In genomic region chr1:47725732-47726495, GRCh38 we compare ENCODE assay signal across 8 cellular contexts.
DNase-seq lines count a peak whose midpoint lies in the region; TF ChIP-seq lines count a peak whose summit lies in the region.

No MANE protein-coding gene starts in this region.

- no peak overlapping the region for H2BK5ac ChIP-seq in trophoblast cell (ENCODE audit: low read depth, low read length, poor library complexity)

- H3K4ac ChIP-seq in trophoblast cell (ENCODE audit: low read depth, low read length): no peak overlapping the region

- H3K27ac ChIP-seq in GM23248 (no peak overlapping the region), trophoblast cell (ENCODE audit: low read depth, low read length) (no peak overlapping the region)

- H3K36me3 Mint-ChIP-seq in activated naive CD4-positive, alpha-beta T cell treated with anti-CD3 and anti-CD28 coated beads for 36 hours (ENCODE audit: low read depth): no peaks in the 10 kb centered on the region
- no peaks in the 10 kb centered on the region for H3K36me3 Mint-ChIP-seq in type B pancreatic cell

- H3K79me1 ChIP-seq in trophoblast cell (ENCODE audit: low read length): no peaks in the 10 kb centered on the region

- H3K4me1 ChIP-seq in GM23248 (ENCODE audit: insufficient read depth) (no peaks in the 10 kb centered on the region), trophoblast cell (ENCODE audit: control insufficient read depth in 1 of 2, insufficient read depth in 2 of 2, low read length in 2 of 2) (no peaks in the 10 kb centered on the region)

- no peak overlapping the region for H3K27ac Mint-ChIP-seq in activated naive CD4-positive, alpha-beta T cell treated with anti-CD3 and anti-CD28 coated beads for 36 hours
- no peak overlapping the region for H3K27ac Mint-ChIP-seq in type B pancreatic cell

- H3F3A ChIP-seq in GM23248 (ENCODE audit: insufficient read depth): no peaks in the 10 kb centered on the region

- peak; percentile 73 for DNase-seq in EH (ENCODE audit: low read depth)
- peak; percentile 88 for DNase-seq in GM23248
- DNase-seq in KG1 (lab: John Stamatoyannopoulos, UW): peak; percentile 31
- DNase-seq in RPMI7951 (ENCODE audit: low read depth): peak; percentile 65
- DNase-seq in activated naive CD4-positive, alpha-beta T cell treated with anti-CD3 and anti-CD28 coated beads for 36 hours: peak; percentile 83
- peak; percentile 63 for DNase-seq in glomerular visceral epithelial cell (ENCODE audit: extremely low spot score)
- DNase-seq in trophoblast cell: peak; percentile 69 to 79
- DNase-seq in type B pancreatic cell (ENCODE audit: extremely low spot score, unreplicated experiment): no peak

- H3K18ac ChIP-seq in trophoblast cell (ENCODE audit: low read length): no peak overlapping the region

- H4K20me1 ChIP-seq in GM23248 (ENCODE audit: insufficient read depth): no peaks in the 10 kb centered on the region

- CTCF ChIA-PET in activated naive CD4-positive, alpha-beta T cell treated with anti-CD3 and anti-CD28 coated beads for 36 hours (lab: Charles Lee): interaction anchor here (0.5 to 3.7 kb wide), 35 partner anchors 9 to 547 kb away, joined by 3 to 34 read pairs (median 4); partner anchors contain the start of gene FOXD2

- H3K36me3 ChIP-seq in GM23248 (ENCODE audit: low read depth) (no peaks in the 10 kb centered on the region), trophoblast cell (ENCODE audit: control insufficient read depth in 1 of 2, insufficient read depth in 2 of 2, low read length in 2 of 2) (no peaks in the 10 kb centered on the region)

- H3K4me2 ChIP-seq in GM23248 (ENCODE audit: unreplicated experiment): peak overlapping the region; percentile 51
- H3K4me2 ChIP-seq in trophoblast cell (ENCODE audit: low read length): no peak overlapping the region

- in situ Hi-C loops in GM23248 (cut with MboI): no loop called here

- no peak overlapping the region for H4K8ac ChIP-seq in trophoblast cell (ENCODE audit: low read depth, low read length)

- no peak overlapping the region for H3K9ac ChIP-seq in GM23248
- H3K9ac ChIP-seq in trophoblast cell (ENCODE audit: low read length): no peak overlapping the region

- no peaks in the 10 kb centered on the region for H3K9me2 ChIP-seq in GM23248 (ENCODE audit: insufficient read depth)

- H3K9me3 ChIP-seq in GM23248 (ENCODE audit: low read depth) (no peaks in the 10 kb centered on the region), trophoblast cell (ENCODE audit: insufficient read depth, low read depth, low read length) (peaks cover 2% of the 10 kb centered on the region)

- H3K4me3 ChIP-seq in GM23248 (peak overlapping the region; percentile 34), trophoblast cell (ENCODE audit: low read depth, low read length) (no peak overlapping the region)

- H3K79me2 ChIP-seq in GM23248 (ENCODE audit: insufficient read depth) (no peaks in the 10 kb centered on the region), trophoblast cell (ENCODE audit: control insufficient read depth, insufficient read depth, low read length, poor library complexity) (no peaks in the 10 kb centered on the region)

- H3K4me1 Mint-ChIP-seq in activated naive CD4-positive, alpha-beta T cell treated with anti-CD3 and anti-CD28 coated beads for 36 hours (ENCODE audit: low read depth): peaks cover 7% of the 10 kb centered on the region
- peaks cover 17% of the 10 kb centered on the region for H3K4me1 Mint-ChIP-seq in type B pancreatic cell (ENCODE audit: unreplicated experiment)

- peak; percentile 97 for TF ChIP-seq CTCF in type B pancreatic cell (conservative IDR thresholded peaks at IDR 0.05)

- no peak overlapping the region for H3K23ac ChIP-seq in trophoblast cell (ENCODE audit: low read length)

- no peak overlapping the region for H4K12ac ChIP-seq in trophoblast cell (ENCODE audit: low read depth, low read length)

- H2AFZ ChIP-seq in GM23248 (peak overlapping the region; percentile 14; the same call in 1 of the 2 replicates), trophoblast cell (ENCODE audit: insufficient read depth, low read length, poor library complexity) (no peak overlapping the region)

- 2 to 5% methylated on average over 24 to 25 of the region's 25 CpGs for WGBS in GM23248 (ENCODE audit: low coverage in 1 of 2, low lambda C conversion rate in 2 of 2, missing lambda C conversion rate in 2 of 2), 2 experiments
- WGBS in trophoblast cell (ENCODE audit: extremely low coverage, insufficient coverage, insufficient read length): no CpG with 5 or more reads among the region's 25 CpGs

- H3K9me3 Mint-ChIP-seq in activated naive CD4-positive, alpha-beta T cell treated with anti-CD3 and anti-CD28 coated beads for 36 hours: no peaks in the 10 kb centered on the region
- no peaks in the 10 kb centered on the region for H3K9me3 Mint-ChIP-seq in type B pancreatic cell

- H3K27me3 Mint-ChIP-seq in activated naive CD4-positive, alpha-beta T cell treated with anti-CD3 and anti-CD28 coated beads for 36 hours (ENCODE audit: low read depth): peaks cover 32% of the 10 kb centered on the region
- peaks cover 68% of the 10 kb centered on the region for H3K27me3 Mint-ChIP-seq in type B pancreatic cell

- no peak overlapping the region for H2BK12ac ChIP-seq in trophoblast cell (ENCODE audit: low read length)

- H2BK120ac ChIP-seq in trophoblast cell (ENCODE audit: insufficient read depth, low read length, poor library complexity): no peak overlapping the region

- no peak overlapping the region for H2AK5ac ChIP-seq in trophoblast cell (ENCODE audit: low read length)

- no peak overlapping the region for H3K14ac ChIP-seq in trophoblast cell (ENCODE audit: low read length)

- H3K4me3 Mint-ChIP-seq in activated naive CD4-positive, alpha-beta T cell treated with anti-CD3 and anti-CD28 coated beads for 36 hours: peak overlapping the region; percentile 30
- H3K4me3 Mint-ChIP-seq in type B pancreatic cell: peak overlapping the region; percentile 77

- intact Hi-C loops in activated naive CD4-positive, alpha-beta T cell treated with anti-CD3 and anti-CD28 coated beads for 36 hours (cut with micrococcal nuclease): loop anchor here (1.0 to 5.0 kb wide), 5 partner anchors 199 to 549 kb away; no protein-coding TSS in a partner anchor

- H3K27me3 ChIP-seq in GM23248 (replicated peaks; ENCODE audit: insufficient read depth): peaks cover 47% of the 10 kb centered on the region
- H3K27me3 ChIP-seq in trophoblast cell (ENCODE audit: insufficient read depth, low read length): peaks cover 19% of the 10 kb centered on the region

- H4K91ac ChIP-seq in trophoblast cell (ENCODE audit: low read depth, low read length): no peak overlapping the region
